In the genomic region with DNA sequence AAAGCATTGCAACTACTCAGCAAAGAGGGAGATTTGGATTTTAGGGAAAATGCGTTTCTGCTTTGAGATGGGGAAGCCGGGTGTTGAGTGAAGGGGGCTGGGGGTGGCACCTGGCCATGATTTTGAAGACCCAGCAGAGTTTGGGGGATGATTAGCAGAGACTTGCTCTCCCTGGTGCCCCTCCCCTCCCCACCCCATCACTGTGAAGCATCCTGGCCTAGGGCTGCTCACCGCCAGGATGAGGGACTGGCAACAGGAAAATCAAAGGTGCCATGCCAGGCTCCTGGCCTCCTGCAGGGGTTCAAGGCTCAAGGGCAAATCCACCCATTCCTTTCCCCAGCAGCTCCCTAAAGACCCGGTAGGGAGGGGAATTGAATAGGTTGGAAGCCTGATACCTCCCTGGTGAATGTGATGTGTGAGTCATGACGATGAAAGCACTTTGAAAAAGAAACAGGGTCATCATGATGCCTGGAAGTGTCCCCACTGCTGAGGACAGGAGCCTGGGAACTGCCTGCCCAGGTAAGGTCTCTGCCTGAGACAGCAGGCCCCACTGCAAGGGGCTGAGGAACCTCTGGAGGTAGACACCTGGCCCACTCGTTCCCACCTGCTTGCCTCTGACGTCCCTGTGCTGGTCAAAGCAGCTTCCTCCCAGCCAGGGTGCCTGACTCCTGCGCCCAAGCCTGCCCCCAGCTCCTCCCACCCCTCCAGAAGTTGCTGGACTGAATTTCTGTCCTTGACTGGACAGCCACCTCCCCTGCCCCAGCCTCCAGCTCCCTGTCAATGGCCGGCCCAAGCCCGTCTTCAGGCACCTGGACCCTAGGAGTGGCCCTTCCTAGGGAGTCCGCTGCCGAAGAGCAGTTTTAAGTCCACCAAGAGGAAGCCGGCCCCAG, we compare ENCODE assay signal across 10 cellular contexts. TPM values are rescaled to one million over a fixed set of nuclear protein-coding genes. Genes with fewer than 3 reads are reported as not detected.
DNase-seq lines count a peak whose midpoint lies in the region; ATAC-seq and TF ChIP-seq lines count a peak whose summit lies in the region.
"Had no signal": no experiment of that assay in that cellular context is flagged by ENCODE, and none has a peak within 500 bp of the region (broad histone marks: within the 10 kb centered on the region; RNA-seq: fewer than 3 reads in every experiment).

No MANE protein-coding gene starts in this region.

- H3K27ac ChIP-seq in angular gyrus (ENCODE audit: low read depth, low read length): peak overlapping the region; percentile 35
- no peak overlapping the region for H3K27ac ChIP-seq in tibial nerve
- no peak overlapping the region for H3K27ac ChIP-seq in gastroesophageal sphincter

- peaks cover 9% of the 10 kb centered on the region for H3K4me1 Mint-ChIP-seq in activated T-cell treated with anti-CD3 and anti-CD28 coated beads, Interleukin-2, amount 50 U/mL, for 24 hours (ENCODE audit: low read depth)

- H3K9me3 Mint-ChIP-seq in activated T-cell treated with anti-CD3 and anti-CD28 coated beads, Interleukin-2, amount 50 U/mL, for 24 hours: no peaks in the 10 kb centered on the region
- H3K9me3 Mint-ChIP-seq: memory B cell had no signal

- ATAC-seq in gastroesophageal sphincter: no peak

- no peaks in the 10 kb centered on the region for H3K9me3 ChIP-seq in tibial nerve
- H3K9me3 ChIP-seq in gastroesophageal sphincter: no peaks in the 10 kb centered on the region

- H3K27me3 ChIP-seq in kidney epithelial cell (ENCODE audit: control insufficient read depth, insufficient read depth, low read length) (peaks cover 64% of the 10 kb centered on the region), tibial nerve (peaks cover 0 to 56% of the 10 kb centered on the region in 2 donors), gastroesophageal sphincter (peaks cover 64% of the 10 kb centered on the region)

- no peak for TF ChIP-seq EP300 in tibial nerve (IDR thresholded peaks at IDR 0.05)
- no peak for TF ChIP-seq EP300 in gastroesophageal sphincter (IDR thresholded peaks at IDR 0.05)

- H3K4me3 ChIP-seq in kidney epithelial cell (ENCODE audit: low read depth, low read length): peak overlapping the region; percentile 55
- H3K4me3 ChIP-seq in tibial nerve: peak overlapping the region; percentile 48 to 74 (median 58)
- peak overlapping the region in 1 of 2 donors; percentile 79 for H3K4me3 ChIP-seq in gastroesophageal sphincter

- H3K36me3 ChIP-seq in kidney epithelial cell (ENCODE audit: control insufficient read depth, insufficient read depth, low read length): no peaks in the 10 kb centered on the region
- H3K36me3 ChIP-seq in tibial nerve: no peaks in the 10 kb centered on the region
- no peaks in the 10 kb centered on the region for H3K36me3 ChIP-seq in gastroesophageal sphincter

- WGBS in tibial nerve, 2 donors: 40 to 63% methylated on average over 12 to 13 of the region's 13 CpGs
- 61 to 100% methylated on average over 2 to 6 of the region's 13 CpGs for WGBS in gastroesophageal sphincter (ENCODE audit: low coverage in 1 of 2), 2 donors

- no peak overlapping the region for H3K27ac Mint-ChIP-seq in activated T-cell treated with anti-CD3 and anti-CD28 coated beads, Interleukin-2, amount 50 U/mL, for 24 hours
- H3K27ac Mint-ChIP-seq: CD14-positive monocyte, memory B cell had no signal

- no peaks in the 10 kb centered on the region for H3K36me3 Mint-ChIP-seq in activated T-cell treated with anti-CD3 and anti-CD28 coated beads, Interleukin-2, amount 50 U/mL, for 24 hours (ENCODE audit: low read depth)
- H3K36me3 Mint-ChIP-seq: CD14-positive monocyte, memory B cell had no signal

- H3K4me1 ChIP-seq in tibial nerve (peaks cover 0 to 43% (median 16%) of the 10 kb centered on the region in 4 donors), gastroesophageal sphincter (peaks cover 0 to 47% (median 9%) of the 10 kb centered on the region in 3 donors)

- DNase-seq in activated T-cell treated with anti-CD3 and anti-CD28 coated beads, Interleukin-2, amount 50 U/mL, for 48 hours: peak; percentile 26 to 29
- no peak for DNase-seq in activated T-cell treated with anti-CD3 and anti-CD28 coated beads, Interleukin-2, amount 50 U/mL, for 24 hours
- no peak for DNase-seq in kidney epithelial cell (ENCODE audit: low read depth)
- no peak for DNase-seq in tibial nerve (ENCODE audit: low spot score in 2 of 2)
- no peak for DNase-seq in activated gamma-delta T cell treated with Interleukin-2 at 50 U/mL for 16 hours
- no peak for DNase-seq in cerebellum (ENCODE audit: low spot score)

- TF ChIP-seq CTCF in kidney epithelial cell (IDR thresholded peaks at IDR 0.05; ENCODE audit: insufficient read depth, low read length, poor library complexity, severe bottlenecking) (no peak), tibial nerve (IDR thresholded peaks at IDR 0.05) (no peak), gastroesophageal sphincter (IDR thresholded peaks at IDR 0.05) (no peak)

- peaks cover 87% of the 10 kb centered on the region for H3K27me3 Mint-ChIP-seq in activated T-cell treated with anti-CD3 and anti-CD28 coated beads, Interleukin-2, amount 50 U/mL, for 24 hours

- TF ChIP-seq POLR2A in tibial nerve (IDR thresholded peaks at IDR 0.05) (no peak), gastroesophageal sphincter (IDR thresholded peaks at IDR 0.05) (no peak)

- no peak overlapping the region for H3K4me3 Mint-ChIP-seq in activated T-cell treated with anti-CD3 and anti-CD28 coated beads, Interleukin-2, amount 50 U/mL, for 24 hours
- H3K4me3 Mint-ChIP-seq: memory B cell had no signal

RNA-seq across cellular contexts. Expression of gene CHST1, which starts 1.7 kb away (rescaled TPM):
- total RNA-seq in kidney epithelial cell (0.88 and 2.3 TPM in 2 replicates), tibial nerve (1 to 10 TPM; 1.2 to 3.6 (median 1.6) TPM), gastroesophageal sphincter (1 to 10 TPM; 2.1 to 4.7 (median 2.4) TPM), cerebellum (9.8 TPM)

Comparison
In these comparisons a context has a peak if more than half of its experiments do, and no peak if none do; other contexts are left out.
1. DNase-seq: peak in activated T-cell treated with anti-CD3 and anti-CD28 coated beads, Interleukin-2, amount 50 U/mL, for 48 hours (2 of 2); none in activated T-cell treated with anti-CD3 and anti-CD28 coated beads, Interleukin-2, amount 50 U/mL, for 24 hours (single experiment), kidney epithelial cell (single experiment), tibial nerve (0 of 2), activated gamma-delta T cell treated with Interleukin-2 at 50 U/mL for 16 hours (single experiment) and cerebellum (single experiment).